Comparison of ENCODE assay signal across 8 cellular contexts in the genomic region with DNA sequence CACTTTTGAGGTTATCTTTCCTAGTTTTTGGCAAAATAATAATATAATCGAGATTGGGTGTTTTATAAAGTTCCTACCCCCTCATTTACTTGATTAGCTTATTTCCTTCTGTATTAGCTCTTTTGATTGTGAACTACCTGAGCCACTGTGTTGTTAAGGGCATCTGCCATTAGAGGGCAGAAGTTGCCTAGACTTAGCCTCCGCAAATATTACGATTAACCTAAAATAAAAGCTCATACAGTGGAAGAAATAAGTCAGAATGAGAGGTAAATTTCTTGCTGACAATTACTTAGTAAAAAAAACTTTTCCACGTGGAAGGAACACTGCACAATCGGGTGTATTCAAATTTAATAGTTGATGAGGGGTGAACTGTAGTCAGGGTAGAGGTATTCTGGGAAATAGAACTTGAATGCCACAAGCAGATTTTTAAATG. TPM values are rescaled to one million over a fixed set of nuclear protein-coding genes. Genes with fewer than 3 reads are reported as not detected.
DNase-seq lines count a peak whose midpoint lies in the region; ATAC-seq and TF ChIP-seq lines count a peak whose summit lies in the region.

No MANE protein-coding gene starts in this region.

- no peak for ATAC-seq in natural killer cell treated with Interleukin-12 subunit alpha and Interleukin-12 subunit beta and Interleukin-15 and Interleukin-18, amount 100 ng/mL, for 72 hours
- no peak for ATAC-seq in HG02884 (IDR thresholded peaks at IDR 0.05; ENCODE audit: unreplicated experiment)

- peak overlapping the region; percentile 96 for H3K4me3 ChIP-seq in AG09309 (ENCODE audit: control insufficient read depth, low read depth, low read length)
- H3K4me3 ChIP-seq in epithelial cell of proximal tubule (ENCODE audit: low read depth, low read length), result peak overlapping the region; percentile 60

- H3K27ac Mint-ChIP-seq in activated CD4-positive, alpha-beta T cell treated with anti-CD3 and anti-CD28 coated beads, Interleukin-2, amount 10 ng/mL, durations not matched to agents 24 days and 14 days, result peak overlapping the region; percentile 72
- H3K27ac Mint-ChIP-seq in natural killer cell treated with Interleukin-12 subunit alpha and Interleukin-12 subunit beta and Interleukin-15 and Interleukin-18, amount 100 ng/mL, for 72 hours, result peak overlapping the region; percentile 91 to 98

- TF ChIP-seq CTCF in AG09309 (IDR thresholded peaks at IDR 0.05; ENCODE audit: control insufficient read depth, insufficient read depth, low read depth, low read length, missing control alignments) (peak; percentile 83), GM10266 (IDR thresholded peaks at IDR 0.05; ENCODE audit: control insufficient read depth, insufficient read depth, low read depth, missing control alignments) (peak; percentile 80), epithelial cell of proximal tubule (conservative IDR thresholded peaks at IDR 0.05; ENCODE audit: low read depth, low read length) (peak; percentile 86)

- intact Hi-C loops in activated CD4-positive, alpha-beta T cell treated with anti-CD3 and anti-CD28 coated beads, Interleukin-2, amount 10 ng/mL, durations not matched to agents 24 days and 14 days (cut with micrococcal nuclease), result loop anchor here (1.0 to 2.0 kb wide), 3 partner anchors 18 to 56 kb away; no protein-coding TSS in a partner anchor

- no peaks in the 10 kb centered on the region for H3K9me3 Mint-ChIP-seq in activated CD4-positive, alpha-beta T cell treated with anti-CD3 and anti-CD28 coated beads, Interleukin-2, amount 10 ng/mL, durations not matched to agents 24 days and 14 days
- H3K9me3 Mint-ChIP-seq in natural killer cell treated with Interleukin-12 subunit alpha and Interleukin-12 subunit beta and Interleukin-15 and Interleukin-18, amount 100 ng/mL, for 72 hours, result no peaks in the 10 kb centered on the region

- H3K27me3 Mint-ChIP-seq in activated CD4-positive, alpha-beta T cell treated with anti-CD3 and anti-CD28 coated beads, Interleukin-2, amount 10 ng/mL, durations not matched to agents 24 days and 14 days, result no peaks in the 10 kb centered on the region
- H3K27me3 Mint-ChIP-seq in natural killer cell treated with Interleukin-12 subunit alpha and Interleukin-12 subunit beta and Interleukin-15 and Interleukin-18, amount 100 ng/mL, for 72 hours, result no peaks in the 10 kb centered on the region

- H3K4me3 Mint-ChIP-seq in activated CD4-positive, alpha-beta T cell treated with anti-CD3 and anti-CD28 coated beads, Interleukin-2, amount 10 ng/mL, durations not matched to agents 24 days and 14 days, result peak overlapping the region; percentile 85
- peak overlapping the region; percentile 97 for H3K4me3 Mint-ChIP-seq in natural killer cell treated with Interleukin-12 subunit alpha and Interleukin-12 subunit beta and Interleukin-15 and Interleukin-18, amount 100 ng/mL, for 72 hours

- peaks cover 44% of the 10 kb centered on the region for H3K36me3 Mint-ChIP-seq in activated CD4-positive, alpha-beta T cell treated with anti-CD3 and anti-CD28 coated beads, Interleukin-2, amount 10 ng/mL, durations not matched to agents 24 days and 14 days (ENCODE audit: low read depth)
- peaks cover 37% of the 10 kb centered on the region for H3K36me3 Mint-ChIP-seq in natural killer cell treated with Interleukin-12 subunit alpha and Interleukin-12 subunit beta and Interleukin-15 and Interleukin-18, amount 100 ng/mL, for 72 hours

- peaks cover 40% of the 10 kb centered on the region for H3K4me1 Mint-ChIP-seq in activated CD4-positive, alpha-beta T cell treated with anti-CD3 and anti-CD28 coated beads, Interleukin-2, amount 10 ng/mL, durations not matched to agents 24 days and 14 days
- peaks cover 41 to 56% of the 10 kb centered on the region in 2 donors for H3K4me1 Mint-ChIP-seq in natural killer cell treated with Interleukin-12 subunit alpha and Interleukin-12 subunit beta and Interleukin-15 and Interleukin-18, amount 100 ng/mL, for 72 hours (ENCODE audit: low read depth in 2 of 2)

- DNase-seq in AG09309 (ENCODE audit: low read depth), result no peak
- peak; percentile 55 for DNase-seq in GM10266 (ENCODE audit: extremely low spot score)
- peak; percentile 28 for DNase-seq in NCI-H2081 treated with DMSO at 0.1 percent for 48 hours (lab: John Stamatoyannopoulos, UW)
- DNase-seq in activated CD4-positive, alpha-beta T cell treated with anti-CD3 and anti-CD28 coated beads, Interleukin-2, amount 10 ng/mL, durations not matched to agents 24 days and 14 days, result peak; percentile 81
- DNase-seq in epithelial cell of proximal tubule (ENCODE audit: low read depth), result no peak
- DNase-seq in natural killer cell treated with Interleukin-12 subunit alpha and Interleukin-12 subunit beta and Interleukin-15 and Interleukin-18, amount 100 ng/mL, for 72 hours (ENCODE audit: low spot score), result no peak
- no peak for DNase-seq in NCI-H774 (lab: John Stamatoyannopoulos, UW)

RNA-seq across cellular contexts. Expression of a gene that starts 2.3 kb away (rescaled TPM):
- total RNA-seq in activated CD4-positive, alpha-beta T cell treated with anti-CD3 and anti-CD28 coated beads, Interleukin-2, amount 10 ng/mL, durations not matched to agents 24 days and 14 days, result 390 and 391 TPM in 2 replicates
- 464 and 548 TPM in 2 replicates for total RNA-seq in epithelial cell of proximal tubule
- 100 to 1,000 TPM; 174 to 259 TPM for total RNA-seq in natural killer cell treated with Interleukin-12 subunit alpha and Interleukin-12 subunit beta and Interleukin-15 and Interleukin-18, amount 100 ng/mL, for 72 hours

Comparison
In these comparisons a context has a peak if more than half of its experiments do, and no peak if none do; other contexts are left out.
1. DNase-seq: peak in GM10266 (single experiment), NCI-H2081 treated with DMSO at 0.1 percent for 48 hours (single experiment) and activated CD4-positive, alpha-beta T cell treated with anti-CD3 and anti-CD28 coated beads, Interleukin-2, amount 10 ng/mL, durations not matched to agents 24 days and 14 days (single experiment); none in AG09309 (single experiment), epithelial cell of proximal tubule (single experiment), natural killer cell treated with Interleukin-12 subunit alpha and Interleukin-12 subunit beta and Interleukin-15 and Interleukin-18, amount 100 ng/mL, for 72 hours (single experiment) and NCI-H774 (single experiment).
2. Peak in every context shown above with its lines, with median percentiles within 50 percentile points of each other: CTCF ChIP-seq.